8 cellular contexts compared by ENCODE assay signal in the genomic region with DNA sequence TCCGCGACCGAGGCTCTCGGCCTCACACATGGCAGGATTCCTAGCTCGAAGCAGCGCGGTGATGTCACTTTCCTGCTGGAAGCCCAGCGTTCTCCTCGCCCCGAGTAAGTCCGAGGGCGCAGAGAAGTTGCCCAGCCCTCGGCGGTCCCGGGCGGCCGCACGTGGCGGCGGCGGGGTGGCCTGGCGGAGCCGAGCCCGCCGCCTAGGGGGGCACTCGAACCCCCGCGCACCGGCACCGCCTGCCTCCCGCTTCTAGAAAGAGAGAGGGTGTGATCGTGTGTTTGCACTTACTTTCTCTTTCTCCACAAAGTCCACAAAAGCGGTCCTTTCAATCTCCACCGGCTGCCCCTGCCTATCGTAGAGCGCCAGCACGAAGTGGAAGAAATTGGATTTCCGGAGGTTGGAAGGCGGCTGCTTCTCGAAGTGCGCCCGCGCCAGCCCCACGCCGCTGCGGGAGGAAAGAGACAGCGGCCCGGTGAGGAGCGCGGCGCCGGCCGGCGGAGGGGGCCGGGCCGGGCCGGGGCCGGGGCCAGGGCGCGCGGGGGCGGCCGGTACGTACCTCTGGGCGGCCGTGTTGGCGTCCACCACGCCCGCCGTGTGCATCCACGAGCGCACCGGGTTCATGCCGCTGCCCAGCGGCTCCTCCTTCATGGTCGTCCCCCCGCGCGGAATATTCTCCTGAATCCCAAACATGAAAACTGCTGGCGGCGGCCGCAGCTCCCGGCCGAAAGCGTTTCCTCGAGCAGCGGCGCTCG.
DNase-seq lines count a peak whose midpoint lies in the region; ATAC-seq lines count a peak whose summit lies in the region.

No MANE protein-coding gene starts in this region.

- no peaks in the 10 kb centered on the region for H3K9me3 Mint-ChIP-seq in stimulated activated memory B cell treated with anti-CD40 and anti-IgM and Interleukin-4, amounts not matched to agents 10 μg/mL and 1 μg/mL and 100 μg/mL, for 72 hours

- H3K36me3 Mint-ChIP-seq in stimulated activated memory B cell treated with anti-CD40 and anti-IgM and Interleukin-4, amounts not matched to agents 10 μg/mL and 1 μg/mL and 100 μg/mL, for 72 hours = no peaks in the 10 kb centered on the region

- no peak overlapping the region for H3K27ac Mint-ChIP-seq in stimulated activated memory B cell treated with anti-CD40 and anti-IgM and Interleukin-4, amounts not matched to agents 10 μg/mL and 1 μg/mL and 100 μg/mL, for 72 hours

- H3K4me1 Mint-ChIP-seq in stimulated activated memory B cell treated with anti-CD40 and anti-IgM and Interleukin-4, amounts not matched to agents 10 μg/mL and 1 μg/mL and 100 μg/mL, for 72 hours = peaks cover 6% of the 10 kb centered on the region

- peak; percentile 57 for DNase-seq in NCI-H82 (lab: John Stamatoyannopoulos, UW)
- no peak for DNase-seq in NCI-H82 treated with DMSO at 0.1 percent for 48 hours (lab: John Stamatoyannopoulos, UW; ENCODE audit: unreplicated experiment)
- peak; percentile 38 to 44 for DNase-seq in activated T-cell treated with anti-CD3 and anti-CD28 coated beads, Interleukin-2, amount 50 U/mL, for 48 hours
- no peak for DNase-seq in AML-193 (lab: John Stamatoyannopoulos, UW)
- DNase-seq in RKO (ENCODE audit: low spot score) = no peak

- H3K27me3 Mint-ChIP-seq in stimulated activated memory B cell treated with anti-CD40 and anti-IgM and Interleukin-4, amounts not matched to agents 10 μg/mL and 1 μg/mL and 100 μg/mL, for 72 hours = peaks cover 69% of the 10 kb centered on the region

- ATAC-seq in stimulated activated memory B cell treated with anti-CD40 and anti-IgM and Interleukin-4, amounts not matched to agents 10 μg/mL and 1 μg/mL and 100 μg/mL, for 72 hours = no peak
- no peak for ATAC-seq in GM21360 (IDR thresholded peaks at IDR 0.05; ENCODE audit: unreplicated experiment)

- peak overlapping the region; percentile 13 for H3K4me3 ChIP-seq in iPS-11a (ENCODE audit: low read depth, low read length)

- H3K4me3 Mint-ChIP-seq in stimulated activated memory B cell treated with anti-CD40 and anti-IgM and Interleukin-4, amounts not matched to agents 10 μg/mL and 1 μg/mL and 100 μg/mL, for 72 hours = peak overlapping the region; percentile 70

Comparison
In these comparisons a context has a peak if more than half of its experiments do, and no peak if none do; other contexts are left out.
1. DNase-seq: peak in NCI-H82 (single experiment) and activated T-cell treated with anti-CD3 and anti-CD28 coated beads, Interleukin-2, amount 50 U/mL, for 48 hours (2 of 2); none in NCI-H82 treated with DMSO at 0.1 percent for 48 hours (single experiment), AML-193 (0 of 2) and RKO (single experiment).